Comparison of ENCODE assay signal across 23 cellular contexts in genomic region chr2:213172641-213173040, GRCh38. TPM values are rescaled to one million over a fixed set of nuclear protein-coding genes. Genes with fewer than 3 reads are reported as not detected.
DNase-seq lines count a peak whose midpoint lies in the region; ATAC-seq, FAIRE-seq and TF ChIP-seq lines count a peak whose summit lies in the region.
"Had no signal": no experiment of that assay in that cellular context is flagged by ENCODE, and none has a peak within 500 bp of the region (broad histone marks: within the 10 kb centered on the region; RNA-seq: fewer than 3 reads in every experiment).

No MANE protein-coding gene starts in this region.

- BruUV-seq in Caco-2 (replicated peaks; lab: Mats Ljungman, UMichigan): no TSS peak

- H3K4me1 ChIP-seq in Caco-2 (peaks cover 30% of the 10 kb centered on the region), ascending aorta (peaks cover 0 to 3% of the 10 kb centered on the region in 2 donors)

- no peaks in the 10 kb centered on the region for H3K36me3 ChIP-seq in Caco-2 (ENCODE audit: control insufficient read depth, insufficient read depth, low read length)
- no peaks in the 10 kb centered on the region for H3K36me3 ChIP-seq in ascending aorta
- H3K36me3 ChIP-seq: BLaER1 had no signal

- intact Hi-C loops in Caco-2 (cut with micrococcal nuclease; ENCODE audit: unreplicated experiment) (no loop called here), ascending aorta (cut with DNase I) (no loop called here)

- TF ChIP-seq CTCF in Caco-2 (IDR thresholded peaks at IDR 0.05; ENCODE audit: insufficient read depth in 1 of 2, low read depth in 1 of 2, low read length in 1 of 2, severe bottlenecking in 1 of 2, unreplicated experiment in 1 of 2) (no peak), ascending aorta (IDR thresholded peaks at IDR 0.05) (no peak)

- H3K27ac Mint-ChIP-seq in Caco-2 (ENCODE audit: unreplicated experiment): peak overlapping the region; percentile 9
- peak overlapping the region; percentile 53 for H3K27ac Mint-ChIP-seq in stimulated activated naive B cell treated with anti-CD40 and anti-IgM and Interleukin-4, amounts not matched to agents 10 μg/mL and 1 μg/mL and 100 μg/mL, for 72 hours
- H3K27ac Mint-ChIP-seq: CD4-positive, alpha-beta T cell had no signal

- H3K27me3 ChIP-seq in Caco-2 (replicated peaks; ENCODE audit: control insufficient read depth, insufficient read depth, low read length) (no peaks in the 10 kb centered on the region), ascending aorta (no peaks in the 10 kb centered on the region)
- H3K27me3 ChIP-seq: BLaER1 had no signal

- FAIRE-seq in GM12892 (lab: Jason Lieb, UNC): peak; percentile 9
- FAIRE-seq: G401.6, K562 had no signal

- no peaks in the 10 kb centered on the region for H3K27me3 Mint-ChIP-seq in Caco-2 (ENCODE audit: insufficient read depth, unreplicated experiment)
- no peaks in the 10 kb centered on the region for H3K27me3 Mint-ChIP-seq in stimulated activated naive B cell treated with anti-CD40 and anti-IgM and Interleukin-4, amounts not matched to agents 10 μg/mL and 1 μg/mL and 100 μg/mL, for 72 hours
- H3K27me3 Mint-ChIP-seq: CD4-positive, alpha-beta T cell had no signal

- H3K9me3 Mint-ChIP-seq in Caco-2 (ENCODE audit: unreplicated experiment): peaks cover 18% of the 10 kb centered on the region
- peaks cover 14 to 15% of the 10 kb centered on the region in 2 donors for H3K9me3 Mint-ChIP-seq in stimulated activated naive B cell treated with anti-CD40 and anti-IgM and Interleukin-4, amounts not matched to agents 10 μg/mL and 1 μg/mL and 100 μg/mL, for 72 hours
- H3K9me3 Mint-ChIP-seq: CD4-positive, alpha-beta T cell had no signal

- H3K4me1 Mint-ChIP-seq in Caco-2 (ENCODE audit: low read depth, unreplicated experiment): peaks cover 27% of the 10 kb centered on the region
- peaks cover 21 to 26% of the 10 kb centered on the region in 2 donors for H3K4me1 Mint-ChIP-seq in stimulated activated naive B cell treated with anti-CD40 and anti-IgM and Interleukin-4, amounts not matched to agents 10 μg/mL and 1 μg/mL and 100 μg/mL, for 72 hours

- H3K27ac ChIP-seq in ascending aorta: peak overlapping the region; percentile 54 to 64
- H3K27ac ChIP-seq: BLaER1 had no signal

- H3K36me3 Mint-ChIP-seq in Caco-2 (ENCODE audit: insufficient read depth, unreplicated experiment): no peaks in the 10 kb centered on the region
- peaks cover 5 to 21% of the 10 kb centered on the region in 2 donors for H3K36me3 Mint-ChIP-seq in stimulated activated naive B cell treated with anti-CD40 and anti-IgM and Interleukin-4, amounts not matched to agents 10 μg/mL and 1 μg/mL and 100 μg/mL, for 72 hours

- H3K9me3 ChIP-seq in Caco-2: no peaks in the 10 kb centered on the region
- H3K9me3 ChIP-seq in ascending aorta: no peaks in the 10 kb centered on the region

- H3K4me3 ChIP-seq in Caco-2 (ENCODE audit: low read depth, low read length) (no peak overlapping the region), ascending aorta (no peak overlapping the region)
- H3K4me3 ChIP-seq: BLaER1, K562 had no signal

- no peak for TF ChIP-seq POLR2A in GM12892 (IDR thresholded peaks at IDR 0.05; ENCODE audit: low read depth, low read length)

- in situ Hi-C loops in G401 (cut with HindIII; ENCODE audit: low sequenced_read_pairs): no loop called here

- peak in 1 of 2 experiments; percentile 28 for DNase-seq in Caco-2
- DNase-seq in GM12892 (ENCODE audit: insufficient read length): no peak
- no peak for DNase-seq in ascending aorta (ENCODE audit: low spot score in 2 of 2)
- DNase-seq in stimulated activated naive B cell treated with anti-CD40 and anti-IgM and Interleukin-4, amounts not matched to agents 10 μg/mL and 1 μg/mL and 100 μg/mL, for 72 hours: no peak
- DNase-seq in G401 (ENCODE audit: low spot score): no peak
- DNase-seq in activated CD4-positive, CD25-positive, alpha-beta regulatory T cell (lab: John Stamatoyannopoulos, UW): no peak
- no peak for DNase-seq in NCI-H510A treated with DMSO at 0.1 percent for 48 hours (lab: John Stamatoyannopoulos, UW)
- DNase-seq: CD4-positive, alpha-beta T cell; COR-L47; DMS 273 treated with DMSO at 0.1 percent for 48 hours; DMS79 treated with DMSO at 0.1 percent for 48 hours; H7; NCI-H1092; NCI-H1436; NCI-H1930; NCI-H2227 treated with DMSO at 0.1 percent for 48 hours; NCI-H524; NCI-H774; OCI-M1; Right ventricle myocardium superior had no signal

- POLR2A ChIA-PET in Caco-2 (lab: Charles Lee): no interaction called here

- CTCF ChIA-PET in Caco-2 (lab: Charles Lee): no interaction called here

- no peak for ATAC-seq in stimulated activated naive B cell treated with anti-CD40 and anti-IgM and Interleukin-4, amounts not matched to agents 10 μg/mL and 1 μg/mL and 100 μg/mL, for 72 hours (replicated peaks)
- ATAC-seq: K562 had no signal

- H3K4me3 Mint-ChIP-seq in Caco-2 (ENCODE audit: unreplicated experiment): no peak overlapping the region
- H3K4me3 Mint-ChIP-seq in stimulated activated naive B cell treated with anti-CD40 and anti-IgM and Interleukin-4, amounts not matched to agents 10 μg/mL and 1 μg/mL and 100 μg/mL, for 72 hours: no peak overlapping the region
- H3K4me3 Mint-ChIP-seq: CD4-positive, alpha-beta T cell had no signal

RNA-seq across cellular contexts. Expression of gene IKZF2, which starts 21.2 kb away (rescaled TPM):
- 13.3 and 14.2 TPM in 2 replicates for total RNA-seq in Caco-2 (2022)
- 73.9 TPM for polyA plus RNA-seq in GM12892 (2012; ENCODE audit: missing spikeins)
- total RNA-seq in ascending aorta: 3.9 TPM
- total RNA-seq in G401 (2014; rRNA removed; shearing (Covaris generic)): 0.80 TPM in 1 of 2 replicates, not detected in the other
